ENCODE assay signal across 9 cellular contexts in the genomic region with DNA sequence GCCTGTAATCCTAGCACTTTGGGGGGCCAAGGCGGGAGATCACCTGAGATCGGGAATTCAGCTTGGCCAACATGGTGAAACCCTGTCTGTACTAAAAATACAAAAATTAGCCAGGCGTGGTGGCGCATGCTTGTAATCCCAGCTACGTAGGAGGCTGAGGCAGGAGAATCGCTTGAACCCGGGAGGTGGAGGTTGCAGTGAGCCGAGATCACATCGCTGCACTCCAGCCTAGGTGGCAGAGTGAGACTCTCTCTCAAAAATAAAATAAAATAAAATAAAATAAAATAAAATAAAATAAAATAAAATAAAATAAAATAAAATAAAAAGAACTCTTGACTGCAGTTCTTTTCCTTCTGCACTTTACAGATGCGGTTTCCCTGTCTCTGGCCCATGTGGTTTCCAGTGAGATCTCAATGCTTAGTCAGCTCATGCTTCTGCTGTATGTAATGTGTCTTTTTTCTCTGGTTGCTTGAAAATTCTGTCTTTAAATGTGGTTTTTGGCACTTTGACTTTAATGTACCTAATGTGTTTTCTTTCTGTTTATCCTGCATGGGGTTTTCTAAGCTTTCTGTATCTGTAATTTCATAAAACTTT. TPM values are rescaled to one million over a fixed set of nuclear protein-coding genes. Genes with fewer than 3 reads are reported as not detected.
"Had no signal": no experiment of that assay in that cellular context is flagged by ENCODE, and none has a peak within 500 bp of the region (broad histone marks: within the 10 kb centered on the region; RNA-seq: fewer than 3 reads in every experiment).

No MANE protein-coding gene starts in this region.

RNA-seq across cellular contexts. Expression of a gene that starts 7.7 kb away (rescaled TPM):
- total RNA-seq: HepG2, HT1080, IMR-90, K562, M059J, OCI-LY7, PC-3, Right ventricle myocardium inferior, SJCRH30 had no signal

RNA-seq across cellular contexts. Expression of a gene that starts 17.0 kb away (rescaled TPM):
- total RNA-seq: HepG2, IMR-90, K562, M059J, OCI-LY7, PC-3, Right ventricle myocardium inferior, SJCRH30 had no signal

RNA-seq across cellular contexts. Expression of a gene that starts 32.6 kb away (rescaled TPM):
- total RNA-seq: IMR-90, M059J, OCI-LY7, PC-3, Right ventricle myocardium inferior, SJCRH30 had no signal
